In genomic region chr1:160963521-160963920, GRCh38 we compare ENCODE assay signal across 19 cellular contexts. TPM values are rescaled to one million over a fixed set of nuclear protein-coding genes. Genes with fewer than 3 reads are reported as not detected.
DNase-seq lines count a peak whose midpoint lies in the region; ATAC-seq, FAIRE-seq and TF ChIP-seq lines count a peak whose summit lies in the region.
"Had no signal": no experiment of that assay in that cellular context is flagged by ENCODE, and none has a peak within 500 bp of the region (broad histone marks: within the 10 kb centered on the region; RNA-seq: fewer than 3 reads in every experiment).

No MANE protein-coding gene starts in this region.

- H3K27ac ChIP-seq in HEK293 (ENCODE audit: extremely low read depth, low read depth, low read length): no peak overlapping the region
- H3K27ac ChIP-seq: A549 had no signal

- no peak for FAIRE-seq in D721Med (lab: Jason Lieb, UNC)
- FAIRE-seq: A549, G401.6, GM12891 had no signal

- DNase-seq in NCI-H2171 treated with DMSO at 0.1 percent for 48 hours (lab: John Stamatoyannopoulos, UW) (peak; percentile 49), NCI-H2171 (lab: John Stamatoyannopoulos, UW) (no peak), NCI-H524 (lab: John Stamatoyannopoulos, UW) (peak; percentile 13 to 46), mucosa of descending colon (no peak), D721Med (ENCODE audit: insufficient read length, low spot score) (no peak)
- DNase-seq: CD8-positive, alpha-beta T cell; COR-L47; DMS79 treated with DMSO at 0.1 percent for 48 hours; EL; IMR-90; KBM-7 had no signal

- H3K9me3 ChIP-seq in HEK293 (ENCODE audit: control insufficient read depth, insufficient read depth, low read depth, low read length): no peaks in the 10 kb centered on the region
- H3K9me3 ChIP-seq in mucosa of descending colon: no peaks in the 10 kb centered on the region
- H3K9me3 ChIP-seq: A549 had no signal

- no peak for TF ChIP-seq CTCF in HEK293 (tag by site-specific recombination; IDR thresholded peaks at IDR 0.05)
- no peak for TF ChIP-seq CTCF in mucosa of descending colon (IDR thresholded peaks at IDR 0.05)
- no peak for TF ChIP-seq CTCF in D721Med (IDR thresholded peaks at IDR 0.05; ENCODE audit: insufficient read depth, missing control alignments)

- intact Hi-C loops in mucosa of descending colon (cut with DNase I, micrococcal nuclease): no loop called here

- H3K4me1 ChIP-seq in HEK293 (ENCODE audit: control insufficient read depth, insufficient read depth, low read length) (peaks cover 3% of the 10 kb centered on the region), mucosa of descending colon (ENCODE audit: low read depth) (no peaks in the 10 kb centered on the region)
- H3K4me1 ChIP-seq: A549 had no signal

- CTCF ChIA-PET in HEK293 (lab: Yijun Ruan, JAX): interaction anchor here (0.6 to 3.0 kb wide), 6 partner anchors 10 to 202 kb away, joined by 3 to 18 read pairs (median 4); partner anchors contain the start of genes ITLN2 and PPOX

- H3K4me3 ChIP-seq in HEK293 (ENCODE audit: low read depth, low read length) (no peak overlapping the region), mucosa of descending colon (no peak overlapping the region)
- H3K4me3 ChIP-seq: A549 had no signal

- POLR2A ChIA-PET in HEK293 (lab: Yijun Ruan, JAX): no interaction called here

- ATAC-seq in mucosa of descending colon: peak; percentile 28
- ATAC-seq in HG03565 (IDR thresholded peaks at IDR 0.05; ENCODE audit: unreplicated experiment): no peak
- ATAC-seq: A549; CD8-positive, alpha-beta T cell; HCT116 had no signal

- no peaks in the 10 kb centered on the region for H3K36me3 ChIP-seq in HEK293 (ENCODE audit: control insufficient read depth in 2 of 2, insufficient read depth in 1 of 2, low read length in 2 of 2)
- no peaks in the 10 kb centered on the region for H3K36me3 ChIP-seq in mucosa of descending colon (ENCODE audit: low read depth)

TF ChIP-seq in HEK293, 187 proteins besides CTCF, POLR2A, EP300 and RAD21 (continues in another document):
- peak; percentile 88 for TF ChIP-seq ZNF843 (tag by site-specific recombination; IDR thresholded peaks at IDR 0.05)
- TF ChIP-seq ZFP69B (tag by site-specific recombination; IDR thresholded peaks at IDR 0.05): no peak
- TF ChIP-seq ZNF658 (tag by site-specific recombination; IDR thresholded peaks at IDR 0.05): no peak
- peak; percentile 86 for TF ChIP-seq WT1 (tag by site-specific recombination; IDR thresholded peaks at IDR 0.05)
- no peak for TF ChIP-seq ZNF16 (tag by site-specific recombination; IDR thresholded peaks at IDR 0.05; ENCODE audit: low read depth)
- TF ChIP-seq ZNF473 (tag by site-specific recombination; IDR thresholded peaks at IDR 0.05): no peak
- no peak for TF ChIP-seq ZNF610 (tag by site-specific recombination; IDR thresholded peaks at IDR 0.05; ENCODE audit: borderline replicate concordance)
- TF ChIP-seq ZNF18 (tag by site-specific recombination; IDR thresholded peaks at IDR 0.05): peak; percentile 41; the same call in 1 of the 2 replicates
- no peak for TF ChIP-seq ZNF76 (tag by site-specific recombination; IDR thresholded peaks at IDR 0.05; ENCODE audit: borderline replicate concordance, low read depth)
- 0 out of 2 replicates have a peak, but pooled peaks have one; percentile 23 for TF ChIP-seq ZNF629 (tag by site-specific recombination; IDR thresholded peaks at IDR 0.05)
- no peak for TF ChIP-seq ZSCAN5A (tag by site-specific recombination; IDR thresholded peaks at IDR 0.05)
- no peak for TF ChIP-seq ZNF274 (IDR thresholded peaks at IDR 0.05; ENCODE audit: low read length)
- no peak for TF ChIP-seq ZNF274 (tag by site-specific recombination; IDR thresholded peaks at IDR 0.05; ENCODE audit: borderline replicate concordance)
- TF ChIP-seq ZNF664 (tag by site-specific recombination; IDR thresholded peaks at IDR 0.05): no peak
- no peak for TF ChIP-seq RBAK (tag by site-specific recombination; IDR thresholded peaks at IDR 0.05)
- peak; percentile 17; the same call in 1 of the 2 replicates for TF ChIP-seq MZF1 (tag by site-specific recombination; IDR thresholded peaks at IDR 0.05; ENCODE audit: borderline replicate concordance)
- TF ChIP-seq MEIS1 (CRISPR knock-in tag; IDR thresholded peaks at IDR 0.05; ENCODE audit: borderline replicate concordance): no peak
- peak; percentile 65 for TF ChIP-seq FEZF1 (tag by site-specific recombination; IDR thresholded peaks at IDR 0.05)
- TF ChIP-seq ZNF292 (tag by site-specific recombination; IDR thresholded peaks at IDR 0.05; ENCODE audit: borderline replicate concordance, low read depth): no peak
- TF ChIP-seq OVOL3 (tag by site-specific recombination; IDR thresholded peaks at IDR 0.05): peak; percentile 64; the same call in 1 of the 2 replicates
- no peak for TF ChIP-seq ZNF626 (tag by site-specific recombination; IDR thresholded peaks at IDR 0.05)
- TF ChIP-seq ZNF521 (tag by site-specific recombination; IDR thresholded peaks at IDR 0.05): no peak
- peak; percentile 72; the same call in 1 of the 2 replicates for TF ChIP-seq ZNF580 (tag by site-specific recombination; IDR thresholded peaks at IDR 0.05)
- TF ChIP-seq ZNF211 (tag by site-specific recombination; IDR thresholded peaks at IDR 0.05; ENCODE audit: low read depth): no peak
- TF ChIP-seq ZNF266 (tag by site-specific recombination; IDR thresholded peaks at IDR 0.05; ENCODE audit: low read depth): no peak
- TF ChIP-seq KLF16 (tag by site-specific recombination; IDR thresholded peaks at IDR 0.05): no peak
- TF ChIP-seq PRDM10 (tag by site-specific recombination; IDR thresholded peaks at IDR 0.05): peak; percentile 84
- peak; percentile 60; the same call in 1 of the 2 replicates for TF ChIP-seq BCL11A (tag by site-specific recombination; IDR thresholded peaks at IDR 0.05; ENCODE audit: low read depth)
- no peak for TF ChIP-seq ZNF561 (tag by site-specific recombination; IDR thresholded peaks at IDR 0.05; ENCODE audit: borderline replicate concordance)
- TF ChIP-seq GLI4 (tag by site-specific recombination; IDR thresholded peaks at IDR 0.05): no peak

RNA-seq across cellular contexts. Expression of gene ITLN2, which starts 8.9 kb away (rescaled TPM):
- total RNA-seq in mucosa of descending colon: not detected
- total RNA-seq: CD8-positive, alpha-beta T cell; H4; HT-29; IMR-90 had no signal

RNA-seq across cellular contexts. Expression of gene F11R, which starts 57.4 kb away (rescaled TPM):
- 100 to 1,000 TPM in 2 of 3 donors, 10 to 100 TPM in 1; 84.0 to 222 (median 157) TPM for total RNA-seq in mucosa of descending colon

Comparison
In these comparisons a context has a peak if more than half of its experiments do, and no peak if none do; other contexts are left out.
1. DNase-seq: peak in NCI-H2171 treated with DMSO at 0.1 percent for 48 hours (single experiment) and NCI-H524 (2 of 2); none in NCI-H2171 (single experiment), mucosa of descending colon (0 of 3) and D721Med (single experiment).